Comparison of ENCODE assay signal across 25 cellular contexts in the genomic region with DNA sequence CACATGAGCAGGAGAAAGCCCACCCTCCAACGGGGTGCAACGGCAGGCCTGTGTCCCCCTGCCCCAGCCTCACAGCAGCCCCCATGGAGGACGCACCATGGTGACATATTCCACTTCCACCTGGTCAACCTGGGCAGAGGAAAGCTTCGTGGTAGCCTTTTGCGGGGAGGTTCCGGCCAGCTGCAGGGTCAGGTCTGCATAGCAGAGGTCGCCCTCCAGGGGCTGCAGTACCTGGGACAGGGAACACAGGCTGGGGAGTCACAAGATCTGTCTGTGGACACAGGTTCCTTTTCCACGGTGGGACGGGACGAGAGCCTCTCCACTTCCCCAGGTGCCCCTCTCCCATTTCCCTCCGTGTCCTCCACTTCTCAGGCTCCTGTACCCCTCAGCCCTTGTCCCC. TPM values are rescaled to one million over a fixed set of nuclear protein-coding genes. Genes with fewer than 3 reads are reported as not detected.
A peak's percentile ranks its signal among the peaks of the same experiment; 100 is the strongest.
DNase-seq lines count a peak whose midpoint lies in the region; ATAC-seq and TF ChIP-seq lines count a peak whose summit lies in the region.
"Had no signal": no experiment of that assay in that cellular context is flagged by ENCODE, and none has a peak within 500 bp of the region (broad histone marks: within the 10 kb centered on the region; RNA-seq: fewer than 3 reads in every experiment).

No MANE protein-coding gene starts in this region.

- H3K4me1 ChIP-seq in BLaER1 treated with 17β-estradiol and CSF1 and Interleukin-3, amounts not matched to agents 10 nM and 100 nM, result peaks cover 6 to 81% (median 38%) of the 10 kb centered on the region in 10 experiments; a peak in 19 of 20 replicates
- H3K4me1 ChIP-seq in H9 (ENCODE audit: insufficient read depth, low read length) (no peaks in the 10 kb centered on the region), endodermal cell (ENCODE audit: control insufficient read depth, insufficient read depth, low read length) (no peaks in the 10 kb centered on the region), A673 (ENCODE audit: insufficient read depth, low read length, poor library complexity, severe bottlenecking) (no peaks in the 10 kb centered on the region)

- H3K23me2 ChIP-seq in H9 (ENCODE audit: insufficient read length, low read depth, low read length, poor library complexity, severe bottlenecking), result no peaks in the 10 kb centered on the region

- H3K56ac ChIP-seq in H9 (ENCODE audit: insufficient read length, low read depth, low read length), result no peak overlapping the region

- no peak overlapping the region for H2BK120ac ChIP-seq in H9 (ENCODE audit: low read depth, low read length, poor library complexity, severe bottlenecking)

- CTCF ChIA-PET in A673 (lab: Charles Lee), result no interaction called here

- no peak overlapping the region for H3K4me3 ChIP-seq in BLaER1 treated with 17β-estradiol and CSF1 and Interleukin-3, amounts not matched to agents 10 nM and 100 nM
- H3K4me3 ChIP-seq in endodermal cell (ENCODE audit: low read length), result no peak overlapping the region
- no peak overlapping the region for H3K4me3 ChIP-seq in A673 (ENCODE audit: low read depth, low read length, poor library complexity, severe bottlenecking)
- H3K4me3 ChIP-seq: GM12878, K562 had no signal

- no peak overlapping the region for H3T11ph ChIP-seq in H9 (ENCODE audit: low read length)

- H3K4me1 Mint-ChIP-seq in H9 (no peaks in the 10 kb centered on the region), endodermal cell (no peaks in the 10 kb centered on the region), CD14-positive monocyte (peaks cover 62% of the 10 kb centered on the region), nephron progenitor cell (no peaks in the 10 kb centered on the region)
- peaks cover 7 to 9% of the 10 kb centered on the region in 2 donors for H3K4me1 Mint-ChIP-seq in stimulated activated naive B cell treated with anti-CD40 and anti-IgM and Interleukin-4, amounts not matched to agents 10 μg/mL and 1 μg/mL and 100 μg/mL, for 72 hours

- no peak overlapping the region for H2AK5ac ChIP-seq in H9 (ENCODE audit: insufficient read length, low read length)

- H3K4ac ChIP-seq in H9 (ENCODE audit: low read depth, low read length), result no peak overlapping the region

- H3K14ac ChIP-seq in H9 (ENCODE audit: insufficient read depth, low read length), result no peak overlapping the region; the same call in 1 of the 2 replicates

- no peak overlapping the region for H4K91ac ChIP-seq in H9 (ENCODE audit: insufficient read length, low read depth, low read length)

- H2BK20ac ChIP-seq in H9 (ENCODE audit: low read depth, low read length, poor library complexity, severe bottlenecking), result no peak overlapping the region

- no peak for ATAC-seq in stimulated activated naive B cell treated with anti-CD40 and anti-IgM and Interleukin-4, amounts not matched to agents 10 μg/mL and 1 μg/mL and 100 μg/mL, for 72 hours (replicated peaks)
- ATAC-seq: CD8-positive, alpha-beta T cell; GM12878; K562 had no signal

- no peak overlapping the region for H3K23ac ChIP-seq in H9 (ENCODE audit: insufficient read length, low read depth, low read length)

- H3K27me3 Mint-ChIP-seq in H9 (ENCODE audit: low read depth) (peaks cover 65% of the 10 kb centered on the region), endodermal cell (ENCODE audit: insufficient read depth) (peaks cover 9% of the 10 kb centered on the region), CD14-positive monocyte (ENCODE audit: low read depth in 3 of 3) (peaks cover 0 to 3% (median 0%) of the 10 kb centered on the region in 3 donors), nephron progenitor cell (ENCODE audit: low read depth, poor library complexity) (peaks cover 79% of the 10 kb centered on the region)
- peaks cover 22 to 37% of the 10 kb centered on the region in 2 donors for H3K27me3 Mint-ChIP-seq in stimulated activated naive B cell treated with anti-CD40 and anti-IgM and Interleukin-4, amounts not matched to agents 10 μg/mL and 1 μg/mL and 100 μg/mL, for 72 hours

- H4K5ac ChIP-seq in H9 (ENCODE audit: insufficient read length, low read depth, low read length), result no peak overlapping the region

- no peak overlapping the region for H2BK5ac ChIP-seq in H9 (ENCODE audit: insufficient read length, low read length)

- WGBS in H9 (ENCODE audit: extremely low coverage, insufficient read length, low lambda C conversion rate), result no CpG with 5 or more reads among the region's 11 CpGs
- 72 to 87% methylated on average over 5 to 11 of the region's 11 CpGs for WGBS in endodermal cell (ENCODE audit: insufficient coverage in 1 of 2, insufficient read length in 1 of 2), 2 experiments

- no peak overlapping the region for H3K18ac ChIP-seq in H9 (ENCODE audit: insufficient read length, low read depth, low read length)

- DNase-seq in H9, result no peak
- DNase-seq in endodermal cell, result peak; percentile 67
- DNase-seq in stimulated activated naive B cell treated with anti-CD40 and anti-IgM and Interleukin-4, amounts not matched to agents 10 μg/mL and 1 μg/mL and 100 μg/mL, for 72 hours, result no peak
- no peak for DNase-seq in A673 (ENCODE audit: low spot score)
- DNase-seq in CD14-positive monocyte (ENCODE audit: low spot score), result no peak
- DNase-seq in nephron progenitor cell, result no peak
- DNase-seq: ACHN; AML-193; CD8-positive, alpha-beta T cell; COR-L47; DMS 273 treated with DMSO at 0.1 percent for 48 hours; DMS53; DND-41; EL; GOT3; HCEC 1CT; IMR-90 had no signal

- H3K36me3 Mint-ChIP-seq in H9 (ENCODE audit: insufficient read depth in 1 of 3, low read depth in 3 of 3), result no peaks in the 10 kb centered on the region
- no peaks in the 10 kb centered on the region for H3K36me3 Mint-ChIP-seq in endodermal cell (ENCODE audit: low read depth)
- H3K36me3 Mint-ChIP-seq in stimulated activated naive B cell treated with anti-CD40 and anti-IgM and Interleukin-4, amounts not matched to agents 10 μg/mL and 1 μg/mL and 100 μg/mL, for 72 hours, result no peaks in the 10 kb centered on the region
- H3K36me3 Mint-ChIP-seq in CD14-positive monocyte, result peaks cover 79 to 94% of the 10 kb centered on the region in 2 donors
- no peaks in the 10 kb centered on the region for H3K36me3 Mint-ChIP-seq in nephron progenitor cell (ENCODE audit: low read depth)
- H3K36me3 Mint-ChIP-seq: CD8-positive, alpha-beta T cell had no signal

- no peak overlapping the region for H2BK12ac ChIP-seq in H9 (ENCODE audit: insufficient read length, low read depth, low read length)

- POLR2A ChIA-PET in A673 (lab: Charles Lee; ENCODE audit: low non-redundant PET), result no interaction called here

- TF ChIP-seq CTCF in H9 (conservative IDR thresholded peaks at IDR 0.05), result 0 out of 3 replicates have a peak, but pooled peaks have one; percentile 14
- TF ChIP-seq CTCF in endodermal cell (conservative IDR thresholded peaks at IDR 0.05), result peak; percentile 45
- TF ChIP-seq CTCF in A673 (conservative IDR thresholded peaks at IDR 0.05; ENCODE audit: low read depth, low read length), result no peak
- no peak for TF ChIP-seq CTCF in CD14-positive monocyte (IDR thresholded peaks at IDR 0.05)
- TF ChIP-seq CTCF in nephron progenitor cell (IDR thresholded peaks at IDR 0.05), result no peak

- no peak overlapping the region for H4K8ac ChIP-seq in H9 (replicated peaks; ENCODE audit: insufficient read length, low read depth, low read length)

- BruUV-seq in A673 (replicated peaks; lab: Mats Ljungman, UMichigan), result no TSS peak

- H3K4me3 Mint-ChIP-seq in H9 (no peak overlapping the region), endodermal cell (no peak overlapping the region), CD14-positive monocyte (no peak overlapping the region), nephron progenitor cell (no peak overlapping the region)
- no peak overlapping the region for H3K4me3 Mint-ChIP-seq in stimulated activated naive B cell treated with anti-CD40 and anti-IgM and Interleukin-4, amounts not matched to agents 10 μg/mL and 1 μg/mL and 100 μg/mL, for 72 hours
- H3K4me3 Mint-ChIP-seq: CD8-positive, alpha-beta T cell had no signal

- H3K36me3 ChIP-seq in BLaER1 treated with 17β-estradiol and CSF1 and Interleukin-3, amounts not matched to agents 10 nM and 100 nM, result peaks cover 0 to 44% (median 0%) of the 10 kb centered on the region in 11 experiments; a peak in 5 of 22 replicates
- H3K36me3 ChIP-seq in endodermal cell (ENCODE audit: control insufficient read depth, insufficient read depth, low read length), result no peaks in the 10 kb centered on the region
- no peaks in the 10 kb centered on the region for H3K36me3 ChIP-seq in A673 (ENCODE audit: insufficient read depth, low read length, poor library complexity, severe bottlenecking)

- intact Hi-C loops in A673 (cut with micrococcal nuclease; ENCODE audit: unreplicated experiment), result no loop called here
- intact Hi-C loops in CD14-positive monocyte (cut with micrococcal nuclease), result no loop called here

- H3K27ac Mint-ChIP-seq in H9 (no peak overlapping the region), endodermal cell (no peak overlapping the region), CD14-positive monocyte (peak overlapping the region in 2 of 7 donors; percentile 59 to 65), nephron progenitor cell (no peak overlapping the region)
- H3K27ac Mint-ChIP-seq in stimulated activated naive B cell treated with anti-CD40 and anti-IgM and Interleukin-4, amounts not matched to agents 10 μg/mL and 1 μg/mL and 100 μg/mL, for 72 hours, result peak overlapping the region; percentile 51
- H3K27ac Mint-ChIP-seq: CD8-positive, alpha-beta T cell had no signal

- no peaks in the 10 kb centered on the region for H4K20me1 ChIP-seq in BLaER1 treated with 17β-estradiol and CSF1 and Interleukin-3, amounts not matched to agents 10 nM and 100 nM
- H4K20me1 ChIP-seq in H9 (ENCODE audit: control insufficient read depth, insufficient read depth, insufficient read length), result no peaks in the 10 kb centered on the region

- peak overlapping the region in 6 of 11 experiments; percentile 12 to 87 (median 57); a peak in 11 of 22 replicates for H3K4me2 ChIP-seq in BLaER1 treated with 17β-estradiol and CSF1 and Interleukin-3, amounts not matched to agents 10 nM and 100 nM
- H3K4me2 ChIP-seq in H9 (ENCODE audit: insufficient read depth, insufficient read length, low read length), result no peak overlapping the region

- peaks cover 3 to 8% of the 10 kb centered on the region in 2 experiments; a peak in 3 of 5 replicates for H3K9me3 Mint-ChIP-seq in H9
- peaks cover 2% of the 10 kb centered on the region for H3K9me3 Mint-ChIP-seq in endodermal cell
- no peaks in the 10 kb centered on the region for H3K9me3 Mint-ChIP-seq in stimulated activated naive B cell treated with anti-CD40 and anti-IgM and Interleukin-4, amounts not matched to agents 10 μg/mL and 1 μg/mL and 100 μg/mL, for 72 hours
- H3K9me3 Mint-ChIP-seq in CD14-positive monocyte, result peaks cover 0 to 14% (median 6%) of the 10 kb centered on the region in 7 donors
- H3K9me3 Mint-ChIP-seq in nephron progenitor cell, result no peaks in the 10 kb centered on the region
- H3K9me3 Mint-ChIP-seq: CD8-positive, alpha-beta T cell had no signal

- no peaks in the 10 kb centered on the region for H3K79me1 ChIP-seq in H9 (ENCODE audit: insufficient read depth, low read depth, low read length, poor library complexity, severe bottlenecking)

- no peaks in the 10 kb centered on the region for H3K27me3 ChIP-seq in BLaER1 treated with 17β-estradiol and CSF1 and Interleukin-3, amounts not matched to agents 10 nM and 100 nM
- no peaks in the 10 kb centered on the region for H3K27me3 ChIP-seq in H9 (ENCODE audit: insufficient read depth, low read length)
- no peaks in the 10 kb centered on the region for H3K27me3 ChIP-seq in endodermal cell (ENCODE audit: control insufficient read depth, insufficient read depth, low read length, poor library complexity, severe bottlenecking)
- peaks cover 58% of the 10 kb centered on the region for H3K27me3 ChIP-seq in A673 (replicated peaks; ENCODE audit: insufficient read depth, low read depth, low read length, poor library complexity)

- H3K79me2 ChIP-seq in H9 (ENCODE audit: insufficient read depth, low read length), result no peaks in the 10 kb centered on the region

- no peak overlapping the region for H3K27ac ChIP-seq in BLaER1 treated with 17β-estradiol and CSF1 and Interleukin-3, amounts not matched to agents 10 nM and 100 nM
- H3K27ac ChIP-seq in H9 (ENCODE audit: insufficient read length, low read depth, low read length) (no peak overlapping the region), endodermal cell (ENCODE audit: low read depth, low read length) (no peak overlapping the region), A673 (ENCODE audit: low read depth, low read length, poor library complexity, severe bottlenecking) (no peak overlapping the region)
- H3K27ac ChIP-seq: HL-60 had no signal

- H3K9me3 ChIP-seq in BLaER1 treated with 17β-estradiol and CSF1 and Interleukin-3, amounts not matched to agents 10 nM and 100 nM (replicated peaks in 1 of 11), result peaks cover 0 to 8% (median 0%) of the 10 kb centered on the region in 11 experiments; a peak in 6 of 22 replicates
- H3K9me3 ChIP-seq in H9 (ENCODE audit: control insufficient read depth, low read depth, low read length) (no peaks in the 10 kb centered on the region), endodermal cell (ENCODE audit: control insufficient read depth, low read length) (peaks cover 4% of the 10 kb centered on the region), A673 (ENCODE audit: low read depth, low read length, poor library complexity, severe bottlenecking) (no peaks in the 10 kb centered on the region)

- H2AFZ ChIP-seq in H9 (ENCODE audit: low read length), result no peak overlapping the region

- no peak overlapping the region for H3K9ac ChIP-seq in BLaER1 treated with 17β-estradiol and CSF1 and Interleukin-3, amounts not matched to agents 10 nM and 100 nM
- H3K9ac ChIP-seq in H9 (ENCODE audit: extremely low read depth, insufficient read length, low read length) (no peak overlapping the region), endodermal cell (ENCODE audit: extremely low read depth, low read length, poor library complexity, severe bottlenecking) (no peak overlapping the region)

- no peak overlapping the region for H2BK15ac ChIP-seq in H9 (ENCODE audit: low read depth, low read length)

RNA-seq across cellular contexts. Expression of a gene that starts 17.1 kb away (rescaled TPM):
- not detected in 2 replicates for total RNA-seq in H9 (2021)
- not detected for total RNA-seq in endodermal cell
- polyA plus RNA-seq in endodermal cell (2013, experiment 1 of 2), result not detected
- polyA plus RNA-seq in endodermal cell (2013, experiment 2 of 2), result not detected
- not detected in 2 replicates for total RNA-seq in A673 (2021)
- polyA plus RNA-seq in CD14-positive monocyte, result 100 to 1,000 TPM; 112 to 175 TPM
- total RNA-seq: A172; CD8-positive, alpha-beta T cell; G401; GM12878; HT1080; IMR-90; K562 had no signal
- polyA plus RNA-seq: BJ, IMR-90, K562 had no signal

RNA-seq across cellular contexts. Expression of a gene that starts 41.4 kb away (rescaled TPM):
- total RNA-seq in H9 (2021) (2.5 and 3.6 TPM in 2 replicates), endodermal cell (1 to 10 TPM; 6.8 to 8.4 TPM), A673 (2021) (not detected in 2 replicates)
- polyA plus RNA-seq in endodermal cell (2013, experiment 1 of 2), result 1.8 TPM
- polyA plus RNA-seq in endodermal cell (2013, experiment 2 of 2), result 2.0 TPM
- polyA plus RNA-seq in CD14-positive monocyte, result 10 to 100 TPM; 26.8 to 40.9 TPM
- total RNA-seq: A172, IMR-90 had no signal

RNA-seq across cellular contexts. Expression of a gene that starts 52.8 kb away (rescaled TPM):
- total RNA-seq in H9 (2021), result 74.4 and 78.7 TPM in 2 replicates
- 100 to 1,000 TPM; 116 to 138 TPM for total RNA-seq in endodermal cell
- polyA plus RNA-seq in endodermal cell (2013, experiment 1 of 2), result 82.4 TPM
- polyA plus RNA-seq in endodermal cell (2013, experiment 2 of 2), result 82.8 TPM
- total RNA-seq in A673 (2021), result 33.8 and 47.9 TPM in 2 replicates
- 100 to 1,000 TPM; 131 to 149 TPM for polyA plus RNA-seq in CD14-positive monocyte

Comparison
In these comparisons a context has a peak if more than half of its experiments do, and no peak if none do; other contexts are left out.
1. CTCF ChIP-seq: peak in H9 (single experiment) and endodermal cell (single experiment); none in A673 (single experiment), CD14-positive monocyte (single experiment) and nephron progenitor cell (single experiment).